ENCODE assay signal across 18 cellular contexts in genomic region chr6:158452191-158452590, GRCh38.
A peak's percentile ranks its signal among the peaks of the same experiment; 100 is the strongest.
DNase-seq lines count a peak whose midpoint lies in the region; ATAC-seq and TF ChIP-seq lines count a peak whose summit lies in the region.
"Had no signal": no experiment of that assay in that cellular context is flagged by ENCODE, and none has a peak within 500 bp of the region (broad histone marks: within the 10 kb centered on the region; RNA-seq: fewer than 3 reads in every experiment).

No MANE protein-coding gene starts in this region.

- H3K27me3 Mint-ChIP-seq in CD4-positive, CD25-positive, alpha-beta regulatory T cell, result no peaks in the 10 kb centered on the region

- H3K9me3 Mint-ChIP-seq in CD4-positive, CD25-positive, alpha-beta regulatory T cell, result peaks cover 0 to 1% (median 0%) of the 10 kb centered on the region in 7 donors
- H3K9me3 Mint-ChIP-seq: H9 had no signal

- no peaks in the 10 kb centered on the region for H3K9me3 ChIP-seq in CD4-positive, CD25-positive, alpha-beta regulatory T cell (ENCODE audit: control insufficient read depth in 2 of 2, low read length in 2 of 2)
- H3K9me3 ChIP-seq in RWPE2 (ENCODE audit: severe bottlenecking), result no peaks in the 10 kb centered on the region
- H3K9me3 ChIP-seq in mucosa of descending colon, result no peaks in the 10 kb centered on the region
- H3K9me3 ChIP-seq: BLaER1 treated with 17β-estradiol and CSF1 and Interleukin-3, amounts not matched to agents 10 nM and 100 nM had no signal

- H3K27ac ChIP-seq in CD4-positive, CD25-positive, alpha-beta regulatory T cell (ENCODE audit: insufficient read depth, low read length, poor library complexity, severe bottlenecking), result no peak overlapping the region
- H3K27ac ChIP-seq in RWPE2 (ENCODE audit: poor library complexity, severe bottlenecking) (no peak overlapping the region), epithelial cell of prostate (peak overlapping the region; percentile 23), substantia nigra (ENCODE audit: low read depth, low read length, poor library complexity, severe bottlenecking) (no peak overlapping the region)
- H3K27ac ChIP-seq: BLaER1 treated with 17β-estradiol and CSF1 and Interleukin-3, amounts not matched to agents 10 nM and 100 nM; HL-60 had no signal

- ATAC-seq in CD4-positive, CD25-positive, alpha-beta regulatory T cell (ENCODE audit: low read depth in 2 of 2), result no peak
- peak; percentile 74 for ATAC-seq in RWPE2 (ENCODE audit: low read depth)
- peak; percentile 94 for ATAC-seq in mucosa of descending colon
- ATAC-seq in GM21526 (IDR thresholded peaks at IDR 0.05; ENCODE audit: low FRiP score, unreplicated experiment), result no peak
- ATAC-seq: PC-3 had no signal

- peaks cover 53% of the 10 kb centered on the region for H3K36me3 Mint-ChIP-seq in CD4-positive, CD25-positive, alpha-beta regulatory T cell

- TF ChIP-seq CTCF in RWPE2 (IDR thresholded peaks at IDR 0.05; ENCODE audit: poor library complexity, severe bottlenecking) (no peak), mucosa of descending colon (IDR thresholded peaks at IDR 0.05) (no peak)

- H3K36me3 ChIP-seq in CD4-positive, CD25-positive, alpha-beta regulatory T cell (ENCODE audit: control insufficient read depth, insufficient read depth, low read length), result peaks cover 46% of the 10 kb centered on the region
- H3K36me3 ChIP-seq in RWPE2 (ENCODE audit: low read depth) (no peaks in the 10 kb centered on the region; the same call in none of the 2 replicates), mucosa of descending colon (ENCODE audit: low read depth) (no peaks in the 10 kb centered on the region)

- peaks cover 0 to 5% (median 2%) of the 10 kb centered on the region in 4 donors for H3K4me1 Mint-ChIP-seq in CD4-positive, CD25-positive, alpha-beta regulatory T cell

- no peak for DNase-seq in CD4-positive, CD25-positive, alpha-beta regulatory T cell
- DNase-seq in RWPE2 (ENCODE audit: low spot score) (no peak), epithelial cell of prostate (ENCODE audit: low read depth, low spot score) (peak; percentile 50), mucosa of descending colon (peak in 1 of 3 donors; percentile 33), dermis blood vessel endothelial cell (no peak), LoVo (ENCODE audit: low spot score) (no peak), substantia nigra (lab: John Stamatoyannopoulos, UW) (no peak)
- DNase-seq: COR-L47, EL, H9, KBM-7, NCI-H1436, NCI-H2029, NCI-H774, PC-3 had no signal

- intact Hi-C loops in mucosa of descending colon (cut with DNase I, micrococcal nuclease), result no loop called here

- H3K27ac Mint-ChIP-seq in CD4-positive, CD25-positive, alpha-beta regulatory T cell, result peak overlapping the region in 2 of 3 donors; percentile 15 to 23
- H3K27ac Mint-ChIP-seq: H9 had no signal

- H3K4me3 Mint-ChIP-seq in CD4-positive, CD25-positive, alpha-beta regulatory T cell, result no peak overlapping the region
- H3K4me3 Mint-ChIP-seq: H9 had no signal

- H3K4me3 ChIP-seq in CD4-positive, CD25-positive, alpha-beta regulatory T cell (ENCODE audit: low read depth, low read length), result no peak overlapping the region
- H3K4me3 ChIP-seq in RWPE2 (ENCODE audit: severe bottlenecking), result no peak overlapping the region
- H3K4me3 ChIP-seq in mucosa of descending colon, result no peak overlapping the region
- H3K4me3 ChIP-seq: BLaER1 treated with 17β-estradiol and CSF1 and Interleukin-3, amounts not matched to agents 10 nM and 100 nM had no signal

- no peaks in the 10 kb centered on the region for H3K27me3 ChIP-seq in CD4-positive, CD25-positive, alpha-beta regulatory T cell (ENCODE audit: control insufficient read depth, insufficient read depth, low read length)
- H3K27me3 ChIP-seq in RWPE2 (ENCODE audit: insufficient read depth, poor library complexity, severe bottlenecking), result no peaks in the 10 kb centered on the region
- H3K27me3 ChIP-seq: BLaER1 treated with 17β-estradiol and CSF1 and Interleukin-3, amounts not matched to agents 10 nM and 100 nM had no signal

- no peaks in the 10 kb centered on the region for H3K4me1 ChIP-seq in CD4-positive, CD25-positive, alpha-beta regulatory T cell (ENCODE audit: control insufficient read depth, insufficient read depth, low read length, poor library complexity, severe bottlenecking)
- peaks cover 8% of the 10 kb centered on the region for H3K4me1 ChIP-seq in RWPE2 (ENCODE audit: insufficient read depth, poor library complexity, severe bottlenecking)
- H3K4me1 ChIP-seq in mucosa of descending colon (ENCODE audit: low read depth), result no peaks in the 10 kb centered on the region

Comparison
In these comparisons a context has a peak if more than half of its experiments do, and no peak if none do; other contexts are left out.
1. ATAC-seq: peak in RWPE2 (single experiment) and mucosa of descending colon (single experiment); none in CD4-positive, CD25-positive, alpha-beta regulatory T cell (0 of 2) and GM21526 (single experiment).